Comparison of ENCODE assay signal across 16 cellular contexts in the genomic region with DNA sequence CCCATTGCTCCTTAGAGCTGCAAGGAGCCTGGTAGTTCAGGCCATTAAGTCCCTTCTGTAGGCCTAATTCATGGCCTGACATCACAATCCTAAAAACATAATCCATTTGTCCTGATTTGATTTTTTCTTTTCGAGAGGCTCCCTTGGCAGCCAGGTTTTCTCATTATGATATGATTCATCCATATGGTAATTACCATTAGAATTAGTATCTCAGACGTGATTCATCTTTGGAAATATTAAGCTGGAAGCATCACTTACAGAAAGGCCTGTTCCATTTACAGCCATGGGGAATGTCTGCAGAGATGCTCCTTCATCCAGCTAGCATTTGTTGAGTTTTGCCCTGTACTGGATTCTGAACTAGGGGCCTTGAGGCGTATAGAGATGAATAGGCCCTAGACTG.
A peak's percentile ranks its signal among the peaks of the same experiment; 100 is the strongest.
DNase-seq lines count a peak whose midpoint lies in the region; ATAC-seq and TF ChIP-seq lines count a peak whose summit lies in the region.
"Had no signal": no experiment of that assay in that cellular context is flagged by ENCODE, and none has a peak within 500 bp of the region (broad histone marks: within the 10 kb centered on the region; RNA-seq: fewer than 3 reads in every experiment).

No MANE protein-coding gene starts in this region.

- TF ChIP-seq RAD21 in SK-N-SH (IDR thresholded peaks at IDR 0.05; ENCODE audit: low read length), result no peak

- no peaks in the 10 kb centered on the region for H3K9me2 ChIP-seq in SK-N-SH

- H3K9me3 ChIP-seq in SK-N-SH (no peaks in the 10 kb centered on the region), fibroblast of lung (ENCODE audit: control insufficient read depth, insufficient read depth, low read depth, low read length) (no peaks in the 10 kb centered on the region)
- H3K9me3 ChIP-seq: MG63 had no signal

- H3K4me3 ChIP-seq in SK-N-SH (ENCODE audit: low read depth in 2 of 2, low read length in 1 of 2) (no peak overlapping the region), fibroblast of lung (replicated peaks in 1 of 4; ENCODE audit: control extremely low read depth in 1 of 4, insufficient read depth in 1 of 4, low read depth in 3 of 4, low read length in 4 of 4) (no peak overlapping the region)
- H3K4me3 ChIP-seq: MG63 had no signal

- H4K20me1 ChIP-seq in SK-N-SH (ENCODE audit: insufficient read depth) (no peaks in the 10 kb centered on the region), fibroblast of lung (ENCODE audit: control insufficient read depth, extremely low read depth, insufficient read depth, low read length) (no peaks in the 10 kb centered on the region)

- WGBS in SK-N-SH (ENCODE audit: low lambda C conversion rate), result 53% methylated on average over 3 of the region's 3 CpGs

- no peak for TF ChIP-seq EP300 in SK-N-SH (IDR thresholded peaks at IDR 0.05; ENCODE audit: borderline replicate concordance in 1 of 2, low read depth in 1 of 2, low read length in 1 of 2)

- ATAC-seq in HG03025 (IDR thresholded peaks at IDR 0.05; ENCODE audit: low FRiP score, unreplicated experiment), result no peak
- ATAC-seq in GM21576 (IDR thresholded peaks at IDR 0.05; ENCODE audit: unreplicated experiment), result no peak

- H3K79me2 ChIP-seq in SK-N-SH (ENCODE audit: insufficient read depth) (no peaks in the 10 kb centered on the region), fibroblast of lung (ENCODE audit: control insufficient read depth, insufficient read depth, low read length) (no peaks in the 10 kb centered on the region)

- H3F3A ChIP-seq in SK-N-SH (replicated peaks; ENCODE audit: insufficient read depth), result peaks cover 11% of the 10 kb centered on the region

- DNase-seq in EL, result peak; percentile 31
- DNase-seq in SK-N-SH, result no peak
- peak in 1 of 2 donors; percentile 49 for DNase-seq in fibroblast of lung (ENCODE audit: low read depth in 2 of 2)
- peak; percentile 20 for DNase-seq in putamen (ENCODE audit: low spot score)
- DNase-seq in mesenteric fat pad (ENCODE audit: low spot score), result no peak
- no peak for DNase-seq in D341Med (ENCODE audit: low spot score)
- DNase-seq: COR-L47, DMS53, GDM1, MG63, NCI-H1105 treated with DMSO at 0.1 percent for 48 hours, NCI-H187 treated with DMSO at 0.1 percent for 48 hours, NCI-H446, NCI-H774 had no signal

- no peaks in the 10 kb centered on the region for H3K36me3 ChIP-seq in SK-N-SH (replicated peaks in 1 of 2; ENCODE audit: control insufficient read depth in 1 of 2, insufficient read depth in 2 of 2, low read length in 1 of 2)
- H3K36me3 ChIP-seq in fibroblast of lung (ENCODE audit: control insufficient read depth, insufficient read depth, low read length), result no peaks in the 10 kb centered on the region
- H3K36me3 ChIP-seq: MG63 had no signal

- H3K27ac ChIP-seq in SK-N-SH (ENCODE audit: low read depth in 2 of 2, low read length in 1 of 2) (peak overlapping the region in 1 of 2 experiments; percentile 61; a peak in 3 of 4 replicates), fibroblast of lung (ENCODE audit: insufficient read depth, low read length) (peak overlapping the region; percentile 30)

- TF ChIP-seq CTCF in SK-N-SH (IDR thresholded peaks at IDR 0.05) (no peak), fibroblast of lung (conservative IDR thresholded peaks at IDR 0.05 in 1 of 2, IDR thresholded peaks at IDR 0.05 in 1 of 2; ENCODE audit: low read depth in 1 of 2, low read length in 2 of 2) (no peak)

- POLR2A ChIA-PET in SK-N-SH (lab: Yijun Ruan, JAX), result no interaction called here

- H3K4me2 ChIP-seq in SK-N-SH (peak overlapping the region; percentile 75; the same call in 1 of the 2 replicates), fibroblast of lung (ENCODE audit: extremely low read depth, insufficient read depth, low read length) (no peak overlapping the region)

- CTCF ChIA-PET in SK-N-SH (lab: Yijun Ruan, JAX), result interaction anchor here (0.8 to 2.8 kb wide), 2 partner anchors 19 to 206 kb away, joined by 3 to 6 read pairs; no protein-coding TSS in a partner anchor

- H3K27me3 ChIP-seq in SK-N-SH (ENCODE audit: insufficient read depth) (no peaks in the 10 kb centered on the region), fibroblast of lung (ENCODE audit: control insufficient read depth, insufficient read depth, low read length) (no peaks in the 10 kb centered on the region)
- H3K27me3 ChIP-seq: MG63 had no signal

- H2AFZ ChIP-seq in SK-N-SH (ENCODE audit: low read depth) (no peak overlapping the region), fibroblast of lung (ENCODE audit: low read length) (no peak overlapping the region)

- H3K9ac ChIP-seq in SK-N-SH, result no peak overlapping the region
- no peak overlapping the region for H3K9ac ChIP-seq in fibroblast of lung (ENCODE audit: insufficient read depth, low read length)

- H3K4me1 ChIP-seq in SK-N-SH (ENCODE audit: control insufficient read depth in 1 of 2, insufficient read depth in 2 of 2, low read depth in 1 of 2, low read length in 1 of 2) (peaks cover 2 to 18% of the 10 kb centered on the region in 2 experiments; a peak in 2 of 4 replicates), fibroblast of lung (ENCODE audit: control insufficient read depth, extremely low read depth, insufficient read depth, low read length) (peaks cover 23% of the 10 kb centered on the region)

TF ChIP-seq in SK-N-SH, 30 proteins besides CTCF, POLR2A, EP300 and RAD21:
- TF ChIP-seq JUND (IDR thresholded peaks at IDR 0.05) (peak; percentile 34; the same call in 1 of the 2 replicates), POLR2AphosphoS5 (IDR thresholded peaks at IDR 0.05; ENCODE audit: low read depth, low read length) (no peak), NRF1 (IDR thresholded peaks at IDR 0.05; ENCODE audit: low read depth, low read length) (no peak), FOXM1 (IDR thresholded peaks at IDR 0.05; ENCODE audit: low read depth) (no peak), YY1 (IDR thresholded peaks at IDR 0.05; ENCODE audit: low read depth) (no peak), MEF2A (IDR thresholded peaks at IDR 0.05; ENCODE audit: borderline replicate concordance, low read depth) (no peak), TCF12 (IDR thresholded peaks at IDR 0.05) (no peak), RXRA (IDR thresholded peaks at IDR 0.05; ENCODE audit: borderline replicate concordance, low read depth) (no peak), FOSL2 (IDR thresholded peaks at IDR 0.05; ENCODE audit: borderline replicate concordance, low read depth) (peak; percentile 33; the same call in 1 of the 2 replicates), SIN3A (IDR thresholded peaks at IDR 0.05; ENCODE audit: borderline replicate concordance, low read depth, low read length) (no peak), NFIC (IDR thresholded peaks at IDR 0.05; ENCODE audit: borderline replicate concordance) (no peak), TEAD4 (IDR thresholded peaks at IDR 0.05; ENCODE audit: borderline replicate concordance, insufficient read depth) (no peak), MXI1 (IDR thresholded peaks at IDR 0.05; ENCODE audit: low read depth, low read length) (no peak), GABPA (IDR thresholded peaks at IDR 0.05; ENCODE audit: low read depth) (no peak)
- TF ChIP-seq, protein P1, sequence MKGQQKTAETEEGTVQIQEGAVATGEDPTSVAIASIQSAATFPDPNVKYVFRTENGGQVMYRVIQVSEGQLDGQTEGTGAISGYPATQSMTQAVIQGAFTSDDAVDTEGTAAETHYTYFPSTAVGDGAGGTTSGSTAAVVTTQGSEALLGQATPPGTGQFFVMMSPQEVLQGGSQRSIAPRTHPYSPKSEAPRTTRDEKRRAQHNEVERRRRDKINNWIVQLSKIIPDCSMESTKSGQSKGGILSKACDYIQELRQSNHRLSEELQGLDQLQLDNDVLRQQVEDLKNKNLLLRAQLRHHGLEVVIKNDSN (IDR thresholded peaks at IDR 0.05; ENCODE audit: borderline replicate concordance, low read depth), result no peak
- TF ChIP-seq, protein P2, sequence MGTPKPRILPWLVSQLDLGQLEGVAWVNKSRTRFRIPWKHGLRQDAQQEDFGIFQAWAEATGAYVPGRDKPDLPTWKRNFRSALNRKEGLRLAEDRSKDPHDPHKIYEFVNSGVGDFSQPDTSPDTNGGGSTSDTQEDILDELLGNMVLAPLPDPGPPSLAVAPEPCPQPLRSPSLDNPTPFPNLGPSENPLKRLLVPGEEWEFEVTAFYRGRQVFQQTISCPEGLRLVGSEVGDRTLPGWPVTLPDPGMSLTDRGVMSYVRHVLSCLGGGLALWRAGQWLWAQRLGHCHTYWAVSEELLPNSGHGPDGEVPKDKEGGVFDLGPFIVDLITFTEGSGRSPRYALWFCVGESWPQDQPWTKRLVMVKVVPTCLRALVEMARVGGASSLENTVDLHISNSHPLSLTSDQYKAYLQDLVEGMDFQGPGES (IDR thresholded peaks at IDR 0.05; ENCODE audit: low read depth, low read length), result no peak
- TF ChIP-seq, protein P3, sequence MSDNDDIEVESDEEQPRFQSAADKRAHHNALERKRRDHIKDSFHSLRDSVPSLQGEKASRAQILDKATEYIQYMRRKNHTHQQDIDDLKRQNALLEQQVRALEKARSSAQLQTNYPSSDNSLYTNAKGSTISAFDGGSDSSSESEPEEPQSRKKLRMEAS (IDR thresholded peaks at IDR 0.05; ENCODE audit: low read depth), result no peak

Comparison
In these comparisons a context has a peak if more than half of its experiments do, and no peak if none do; other contexts are left out.
1. DNase-seq: peak in EL (single experiment) and putamen (single experiment); none in SK-N-SH (single experiment), mesenteric fat pad (single experiment) and D341Med (single experiment).